ENCODE assay signal across 16 cellular contexts in the genomic region with DNA sequence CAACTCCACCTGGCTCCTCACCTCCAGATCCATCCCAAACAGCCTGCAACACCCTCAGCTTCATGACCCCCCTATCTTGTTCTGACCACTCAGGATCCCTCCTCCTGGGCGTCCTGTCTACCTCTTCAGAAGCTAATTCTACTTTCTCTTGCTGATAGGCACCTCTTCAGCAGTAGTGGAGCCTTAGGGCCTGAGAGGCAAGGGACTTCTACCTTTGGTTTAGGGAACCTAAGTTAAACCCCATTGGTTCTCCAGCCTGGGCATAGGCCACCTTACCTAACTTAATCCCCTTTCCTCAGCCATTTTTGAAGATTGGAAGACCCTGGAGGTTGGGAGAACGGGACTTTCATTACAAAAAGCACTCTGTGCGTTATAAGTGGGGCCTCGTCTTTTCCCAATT. TPM values are rescaled to one million over a fixed set of nuclear protein-coding genes. Genes with fewer than 3 reads are reported as not detected.
DNase-seq lines count a peak whose midpoint lies in the region; ATAC-seq and TF ChIP-seq lines count a peak whose summit lies in the region.
"Had no signal": no experiment of that assay in that cellular context is flagged by ENCODE, and none has a peak within 500 bp of the region (broad histone marks: within the 10 kb centered on the region; RNA-seq: fewer than 3 reads in every experiment).

No MANE protein-coding gene starts in this region.

- no peak for DNase-seq in central memory CD8-positive, alpha-beta T cell (ENCODE audit: low spot score in 2 of 2)
- no peak for DNase-seq in neural crest cell (ENCODE audit: low read depth, low spot score)
- DNase-seq in activated gamma-delta T cell treated with Interleukin-2 at 50 U/mL for 16 hours, result no peak
- no peak for DNase-seq in activated CD4-positive, CD25-positive, alpha-beta regulatory T cell (lab: John Stamatoyannopoulos, UW)
- DNase-seq in middle frontal gyrus (ENCODE audit: extremely low spot score, low spot score), result no peak

- H3K9me3 ChIP-seq in BLaER1 (peaks cover 27% of the 10 kb centered on the region), HUES6 (ENCODE audit: control insufficient read depth, insufficient read depth, low read depth, low read length) (no peaks in the 10 kb centered on the region)
- H3K9me3 ChIP-seq: SJCRH30, vagina had no signal

- H3K9ac ChIP-seq in BLaER1 (no peak overlapping the region), HUES6 (ENCODE audit: low read length) (peak overlapping the region; percentile 37)
- H3K9ac ChIP-seq: parathyroid adenoma had no signal

- TF ChIP-seq CTCF in neural crest cell (conservative IDR thresholded peaks at IDR 0.05), result no peak

- H3K27me3 ChIP-seq in BLaER1 (peaks cover 100% of the 10 kb centered on the region), HUES6 (ENCODE audit: control insufficient read depth, insufficient read depth, low read length) (peaks cover 100% of the 10 kb centered on the region)
- H3K27me3 ChIP-seq: foreskin keratinocyte, SJCRH30, vagina had no signal

- H3K4me1 ChIP-seq in BLaER1 (peaks cover 9% of the 10 kb centered on the region), HUES6 (ENCODE audit: control insufficient read depth, insufficient read depth, low read length) (peaks cover 33% of the 10 kb centered on the region)
- H3K4me1 ChIP-seq: parathyroid adenoma had no signal

- H3K4me1 Mint-ChIP-seq in central memory CD8-positive, alpha-beta T cell, result peaks cover 25% of the 10 kb centered on the region
- H3K4me1 Mint-ChIP-seq in neural crest cell, result peaks cover 4% of the 10 kb centered on the region

- H3K4me3 ChIP-seq in BLaER1, result peak overlapping the region; percentile 38; the same call in 1 of the 2 replicates
- no peak overlapping the region for H3K4me3 ChIP-seq in HUES6 (ENCODE audit: low read depth, low read length)
- H3K4me3 ChIP-seq: SJCRH30 had no signal

- H3K4me3 Mint-ChIP-seq in central memory CD8-positive, alpha-beta T cell, result peak overlapping the region; percentile 75
- H3K4me3 Mint-ChIP-seq in neural crest cell, result peak overlapping the region; percentile 88

- peaks cover 96% of the 10 kb centered on the region for H3K27me3 Mint-ChIP-seq in central memory CD8-positive, alpha-beta T cell
- peaks cover 97% of the 10 kb centered on the region for H3K27me3 Mint-ChIP-seq in neural crest cell (ENCODE audit: low read depth)

- ATAC-seq in central memory CD8-positive, alpha-beta T cell (replicated peaks; ENCODE audit: extremely low read depth, poor library complexity, severe bottlenecking), result no peak
- ATAC-seq in GM18519 (IDR thresholded peaks at IDR 0.05; ENCODE audit: low FRiP score, unreplicated experiment), result no peak
- ATAC-seq: foreskin keratinocyte had no signal

- H3K9me3 Mint-ChIP-seq in central memory CD8-positive, alpha-beta T cell, result no peaks in the 10 kb centered on the region
- no peaks in the 10 kb centered on the region for H3K9me3 Mint-ChIP-seq in neural crest cell

- H3K36me3 Mint-ChIP-seq in central memory CD8-positive, alpha-beta T cell (ENCODE audit: insufficient read depth), result peaks cover 2% of the 10 kb centered on the region
- peaks cover 6% of the 10 kb centered on the region for H3K36me3 Mint-ChIP-seq in neural crest cell (ENCODE audit: low read depth)

- no peak overlapping the region for H3K27ac ChIP-seq in BLaER1
- H3K27ac ChIP-seq in HUES6 (ENCODE audit: low read depth, low read length), result no peak overlapping the region
- H3K27ac ChIP-seq: foreskin keratinocyte, parathyroid adenoma, SJCRH30, vagina had no signal

- no peak overlapping the region for H3K4me2 ChIP-seq in BLaER1

- H4K20me1 ChIP-seq in BLaER1, result peaks cover 90% of the 10 kb centered on the region

- peak overlapping the region; percentile 72 for H3K27ac Mint-ChIP-seq in central memory CD8-positive, alpha-beta T cell (ENCODE audit: low read depth)
- H3K27ac Mint-ChIP-seq in neural crest cell (ENCODE audit: unreplicated experiment), result no peak overlapping the region
- H3K27ac Mint-ChIP-seq: activated CD4-positive, alpha-beta T cell treated with anti-CD3 and anti-CD28 coated beads for 36 hours; T-helper 2 cell treated with Interferon-gamma antibody and Interleukin-4, amounts not matched to agents 5 μg/mL and 100 μg/mL, for 36 hours had no signal

- H3K36me3 ChIP-seq in BLaER1 (no peaks in the 10 kb centered on the region), HUES6 (ENCODE audit: control insufficient read depth, insufficient read depth, low read length) (no peaks in the 10 kb centered on the region)
- H3K36me3 ChIP-seq: SJCRH30, vagina had no signal

RNA-seq across cellular contexts. Expression of a gene that starts 0.6 kb away (rescaled TPM):
- 3.5 and 3.8 TPM in 2 replicates for total RNA-seq in neural crest cell
- total RNA-seq: activated CD4-positive, alpha-beta T cell treated with anti-CD3 and anti-CD28 coated beads for 36 hours; astrocyte; endothelial cell of umbilical vein; SJCRH30; vagina had no signal

RNA-seq across cellular contexts. Expression of a gene that starts 4.0 kb away (rescaled TPM):
- total RNA-seq in neural crest cell, result 10.7 and 11.0 TPM in 2 replicates
- total RNA-seq: activated CD4-positive, alpha-beta T cell treated with anti-CD3 and anti-CD28 coated beads for 36 hours; astrocyte; vagina had no signal

RNA-seq across cellular contexts. Expression of a gene that starts 21.4 kb away (rescaled TPM):
- 5.6 and 8.3 TPM in 2 replicates for total RNA-seq in neural crest cell
- total RNA-seq: activated CD4-positive, alpha-beta T cell treated with anti-CD3 and anti-CD28 coated beads for 36 hours; astrocyte had no signal

RNA-seq across cellular contexts. Expression of a gene that starts 23.4 kb away (rescaled TPM):
- 4.5 and 4.8 TPM in 2 replicates for total RNA-seq in neural crest cell
- total RNA-seq: activated CD4-positive, alpha-beta T cell treated with anti-CD3 and anti-CD28 coated beads for 36 hours; astrocyte; SJCRH30; vagina had no signal

RNA-seq across cellular contexts. Expression of a gene that starts 32.3 kb away (rescaled TPM):
- total RNA-seq in neural crest cell, result 5.6 and 6.3 TPM in 2 replicates
- total RNA-seq: activated CD4-positive, alpha-beta T cell treated with anti-CD3 and anti-CD28 coated beads for 36 hours; astrocyte; vagina had no signal
